Comparison of ENCODE assay signal across 9 cellular contexts in genomic region chr12:113298861-113299545, GRCh38. TPM values are rescaled to one million over a fixed set of nuclear protein-coding genes. Genes with fewer than 3 reads are reported as not detected.
DNase-seq lines count a peak whose midpoint lies in the region; ATAC-seq and TF ChIP-seq lines count a peak whose summit lies in the region.
"Had no signal": no experiment of that assay in that cellular context is flagged by ENCODE, and none has a peak within 500 bp of the region (broad histone marks: within the 10 kb centered on the region; RNA-seq: fewer than 3 reads in every experiment).

No MANE protein-coding gene starts in this region.

- ATAC-seq in activated CD4-positive, alpha-beta T cell treated with anti-CD3 and anti-CD28 coated beads for 36 hours = no peak
- ATAC-seq in GM18907 (IDR thresholded peaks at IDR 0.05; ENCODE audit: unreplicated experiment) = no peak

- no peak for TF ChIP-seq EP300 in esophagus muscularis mucosa (IDR thresholded peaks at IDR 0.05)

- H3K4me3 ChIP-seq in AG10803 (ENCODE audit: low read length) = no peak overlapping the region
- no peak overlapping the region for H3K4me3 ChIP-seq in esophagus muscularis mucosa
- H3K4me3 ChIP-seq in mucosa of stomach (ENCODE audit: low read length) = no peak overlapping the region

- DNase-seq in AG10803 (ENCODE audit: low read depth) (peak; percentile 47), NCI-H2171 treated with DMSO at 0.1 percent for 48 hours (lab: John Stamatoyannopoulos, UW) (peak; percentile 95), esophagus muscularis mucosa (ENCODE audit: extremely low spot score) (no peak), AML-193 (lab: John Stamatoyannopoulos, UW) (no peak), DMS53 treated with DMSO at 0.1 percent for 48 hours (lab: John Stamatoyannopoulos, UW; ENCODE audit: unreplicated experiment) (no peak)
- DNase-seq in activated CD4-positive, alpha-beta T cell treated with anti-CD3 and anti-CD28 coated beads for 36 hours = no peak

- WGBS in esophagus muscularis mucosa = 82% methylated on average over 17 of the region's 20 CpGs

- H3K27me3 ChIP-seq in esophagus muscularis mucosa = no peaks in the 10 kb centered on the region
- no peaks in the 10 kb centered on the region for H3K27me3 ChIP-seq in mucosa of stomach (ENCODE audit: control insufficient read depth, insufficient read depth, low read length)

- H3K9me3 ChIP-seq in esophagus muscularis mucosa (no peaks in the 10 kb centered on the region), mucosa of stomach (ENCODE audit: control insufficient read depth, low read length) (no peaks in the 10 kb centered on the region)

- POLR2A ChIA-PET in activated CD4-positive, alpha-beta T cell treated with anti-CD3 and anti-CD28 coated beads for 36 hours (lab: Charles Lee) = interaction anchor here (0.7 kb wide), 1 partner anchor 34 kb away, joined by 3 read pairs; no protein-coding TSS in a partner anchor

- H3K36me3 ChIP-seq in esophagus muscularis mucosa (peaks cover 19 to 93% (median 62%) of the 10 kb centered on the region in 4 donors), mucosa of stomach (ENCODE audit: control insufficient read depth, insufficient read depth, low read length) (peaks cover 8% of the 10 kb centered on the region)

- TF ChIP-seq CTCF in AG10803 (conservative IDR thresholded peaks at IDR 0.05; ENCODE audit: low read length) = no peak; the same call in 1 of the 2 replicates
- no peak for TF ChIP-seq CTCF in esophagus muscularis mucosa (IDR thresholded peaks at IDR 0.05)

- H3K36me3 Mint-ChIP-seq in activated CD4-positive, alpha-beta T cell treated with anti-CD3 and anti-CD28 coated beads for 36 hours (ENCODE audit: low read depth) = peaks cover 12% of the 10 kb centered on the region

- H3K9me3 Mint-ChIP-seq in activated CD4-positive, alpha-beta T cell treated with anti-CD3 and anti-CD28 coated beads for 36 hours (ENCODE audit: low read depth) = no peaks in the 10 kb centered on the region
- H3K9me3 Mint-ChIP-seq: neural crest cell had no signal

- peaks cover 11% of the 10 kb centered on the region for H3K4me1 Mint-ChIP-seq in activated CD4-positive, alpha-beta T cell treated with anti-CD3 and anti-CD28 coated beads for 36 hours

- H3K4me3 Mint-ChIP-seq in activated CD4-positive, alpha-beta T cell treated with anti-CD3 and anti-CD28 coated beads for 36 hours = no peak overlapping the region
- H3K4me3 Mint-ChIP-seq: neural crest cell had no signal

- CTCF ChIA-PET in activated CD4-positive, alpha-beta T cell treated with anti-CD3 and anti-CD28 coated beads for 36 hours (lab: Charles Lee) = interaction anchor here (0.7 kb wide), 1 partner anchor 100 kb away, joined by 4 read pairs; no protein-coding TSS in a partner anchor

- H3K9ac ChIP-seq in mucosa of stomach (ENCODE audit: low read length) = peak overlapping the region; percentile 22

- intact Hi-C loops in esophagus muscularis mucosa (cut with DNase I) = no loop called here
- intact Hi-C loops in activated CD4-positive, alpha-beta T cell treated with anti-CD3 and anti-CD28 coated beads for 36 hours (cut with DNase I, micrococcal nuclease) = no loop called here

- H3K27ac Mint-ChIP-seq in activated CD4-positive, alpha-beta T cell treated with anti-CD3 and anti-CD28 coated beads for 36 hours = no peak overlapping the region

- TF ChIP-seq POLR2A in esophagus muscularis mucosa (IDR thresholded peaks at IDR 0.05; ENCODE audit: low read depth) = no peak

- no peaks in the 10 kb centered on the region for H3K27me3 Mint-ChIP-seq in activated CD4-positive, alpha-beta T cell treated with anti-CD3 and anti-CD28 coated beads for 36 hours

- peak overlapping the region; percentile 2 to 45 (median 38) for H3K27ac ChIP-seq in esophagus muscularis mucosa (replicated peaks in 1 of 4)

- H3K4me1 ChIP-seq in esophagus muscularis mucosa (peaks cover 28 to 35% (median 33%) of the 10 kb centered on the region in 4 donors), mucosa of stomach (ENCODE audit: control insufficient read depth, insufficient read depth, low read length) (peaks cover 13% of the 10 kb centered on the region)

RNA-seq across cellular contexts. Expression of gene SLC8B1, which starts 35.9 kb away (rescaled TPM):
- total RNA-seq in esophagus muscularis mucosa = 10 to 100 TPM; 19.1 to 22.8 (median 19.8) TPM
- total RNA-seq in activated CD4-positive, alpha-beta T cell treated with anti-CD3 and anti-CD28 coated beads for 36 hours = 10 to 100 TPM; 17.9 to 19.4 TPM

RNA-seq across cellular contexts. Expression of gene PLBD2, which starts 59.4 kb away (rescaled TPM):
- total RNA-seq in esophagus muscularis mucosa = 10 to 100 TPM; 30.2 to 60.9 (median 33.1) TPM
- total RNA-seq in activated CD4-positive, alpha-beta T cell treated with anti-CD3 and anti-CD28 coated beads for 36 hours = 10 to 100 TPM; 13.7 to 17.3 TPM

Comparison
In these comparisons a context has a peak if more than half of its experiments do, and no peak if none do; other contexts are left out.
1. DNase-seq: peak in AG10803 (single experiment) and NCI-H2171 treated with DMSO at 0.1 percent for 48 hours (single experiment); none in esophagus muscularis mucosa (single experiment), activated CD4-positive, alpha-beta T cell treated with anti-CD3 and anti-CD28 coated beads for 36 hours (single experiment), AML-193 (0 of 2) and DMS53 treated with DMSO at 0.1 percent for 48 hours (single experiment).